14 cellular contexts compared by ENCODE assay signal in genomic region chr20:9928281-9928737, GRCh38.
A peak's percentile ranks its signal among the peaks of the same experiment; 100 is the strongest.
DNase-seq lines count a peak whose midpoint lies in the region; ATAC-seq and TF ChIP-seq lines count a peak whose summit lies in the region.
"Had no signal": no experiment of that assay in that cellular context is flagged by ENCODE, and none has a peak within 500 bp of the region (broad histone marks: within the 10 kb centered on the region; RNA-seq: fewer than 3 reads in every experiment).

No MANE protein-coding gene starts in this region.

- no peak for TF ChIP-seq POLR2A in GM18505 (IDR thresholded peaks at IDR 0.05; ENCODE audit: borderline replicate concordance, extremely low read depth, insufficient read depth, insufficient read length)

- no peaks in the 10 kb centered on the region for H3K36me3 Mint-ChIP-seq in activated T-cell treated with anti-CD3 and anti-CD28 coated beads, Interleukin-2, amount 50 U/mL, for 24 hours (ENCODE audit: low read depth)

- no peak overlapping the region for H3K27ac Mint-ChIP-seq in activated T-cell treated with anti-CD3 and anti-CD28 coated beads, Interleukin-2, amount 50 U/mL, for 24 hours

- H3K27me3 Mint-ChIP-seq in activated T-cell treated with anti-CD3 and anti-CD28 coated beads, Interleukin-2, amount 50 U/mL, for 24 hours: no peaks in the 10 kb centered on the region

- intact Hi-C loops in left colon (cut with DNase I, micrococcal nuclease): no loop called here

- no peak overlapping the region for H3K4me3 Mint-ChIP-seq in activated T-cell treated with anti-CD3 and anti-CD28 coated beads, Interleukin-2, amount 50 U/mL, for 24 hours

- DNase-seq in HCEC 1CT (no peak), left colon (no peak)
- no peak for DNase-seq in stimulated activated naive CD4-positive, alpha-beta T cell treated with Interleukin-2 at 50 U/mL for 16 hours (lab: John Stamatoyannopoulos, UW)
- DNase-seq in activated T-cell treated with anti-CD3 and anti-CD28 coated beads, Interleukin-2, amount 50 U/mL, for 24 hours: no peak
- DNase-seq: activated gamma-delta T cell; DND-41; NCI-H1930; nucleus accumbens; stimulated activated CD4-positive, alpha-beta T cell treated with anti-CD3 and anti-CD28 coated beads, Interleukin-12 subunit alpha, Interleukin-12 subunit beta, amount 100 ng/mL, for 4 hours; uterus had no signal

- no peaks in the 10 kb centered on the region for H3K9me3 Mint-ChIP-seq in activated T-cell treated with anti-CD3 and anti-CD28 coated beads, Interleukin-2, amount 50 U/mL, for 24 hours

- peak; percentile 81 for ATAC-seq in GM18505 (IDR thresholded peaks at IDR 0.05; ENCODE audit: unreplicated experiment)
- ATAC-seq in GM19463 (IDR thresholded peaks at IDR 0.05; ENCODE audit: unreplicated experiment): peak; percentile 77
- ATAC-seq in HG02840 (IDR thresholded peaks at IDR 0.05; ENCODE audit: low FRiP score, unreplicated experiment): peak; percentile 70
- peak; percentile 87 for ATAC-seq in HG03439 (IDR thresholded peaks at IDR 0.05; ENCODE audit: unreplicated experiment)
- no peak for ATAC-seq in left colon

- H3K4me1 Mint-ChIP-seq in activated T-cell treated with anti-CD3 and anti-CD28 coated beads, Interleukin-2, amount 50 U/mL, for 24 hours (ENCODE audit: low read depth): no peaks in the 10 kb centered on the region
